ENCODE assay signal across 8 cellular contexts in genomic region chr1:12620142-12620865, GRCh38.
DNase-seq lines count a peak whose midpoint lies in the region; ATAC-seq and TF ChIP-seq lines count a peak whose summit lies in the region.

No MANE protein-coding gene starts in this region.

- H3K27me3 ChIP-seq in iPS-20b (ENCODE audit: insufficient read depth, low read length), result peaks cover 16% of the 10 kb centered on the region; the same call in 1 of the 2 replicates

- peak overlapping the region; percentile 16; the same call in 1 of the 2 replicates for H3K9ac ChIP-seq in iPS-20b (ENCODE audit: low read depth, low read length)

- peak overlapping the region; percentile 96; the same call in 1 of the 2 replicates for H3K27ac ChIP-seq in VCaP
- H3K27ac ChIP-seq in iPS-20b (ENCODE audit: low read length), result no peak overlapping the region

- H3K36me3 ChIP-seq in iPS-20b (ENCODE audit: insufficient read depth, low read depth, low read length), result no peaks in the 10 kb centered on the region

- peak; percentile 27 for DNase-seq in stimulated activated CD4-positive, alpha-beta T cell treated with anti-CD3 and anti-CD28 coated beads, Interleukin-4, amount 100 ng/mL, for 24 hours
- no peak for DNase-seq in stimulated activated CD4-positive, alpha-beta T cell treated with anti-CD3 and anti-CD28 coated beads, Interleukin-4, amount 100 ng/mL, for 4 hours
- no peak for DNase-seq in NCI-H524 treated with DMSO at 0.1 percent for 48 hours (lab: John Stamatoyannopoulos, UW)

- ATAC-seq in HG03045 (IDR thresholded peaks at IDR 0.05; ENCODE audit: unreplicated experiment) (no peak), GM21390 (IDR thresholded peaks at IDR 0.05; ENCODE audit: unreplicated experiment) (no peak), GM21737 (IDR thresholded peaks at IDR 0.05; ENCODE audit: unreplicated experiment) (no peak)

- no peaks in the 10 kb centered on the region for H3K9me3 ChIP-seq in iPS-20b (ENCODE audit: insufficient read depth, low read depth, low read length)

- TF ChIP-seq CTCF in VCaP (conservative IDR thresholded peaks at IDR 0.05), result peak; percentile 50

- H3K4me1 ChIP-seq in iPS-20b (ENCODE audit: insufficient read depth, low read length), result peaks cover 21% of the 10 kb centered on the region

- peak overlapping the region; percentile 84 for H3K4me3 ChIP-seq in iPS-20b (ENCODE audit: low read length)
